Comparison of ENCODE assay signal across 8 cellular contexts in the genomic region with DNA sequence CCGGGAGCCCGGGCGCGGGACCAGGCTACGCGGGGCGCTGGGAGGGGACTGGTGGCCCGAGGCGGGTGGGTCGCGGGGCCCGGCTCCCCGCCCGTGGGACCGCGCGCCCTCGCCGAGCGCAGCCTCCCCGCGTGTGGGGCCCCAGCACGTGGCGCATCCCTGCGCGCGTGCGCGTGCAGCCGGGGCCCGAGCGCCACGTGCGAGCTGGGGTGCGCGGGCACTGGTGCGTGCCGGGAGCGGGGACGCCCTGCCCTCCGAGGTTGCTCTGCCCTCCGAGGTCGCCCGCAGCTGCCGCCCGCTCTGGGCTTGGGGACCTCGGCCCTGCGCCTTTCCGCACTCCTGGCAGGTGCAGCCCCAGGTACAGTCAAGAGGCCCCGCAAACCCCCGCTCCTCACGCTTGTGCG. TPM values are rescaled to one million over a fixed set of nuclear protein-coding genes. Genes with fewer than 3 reads are reported as not detected.
DNase-seq lines count a peak whose midpoint lies in the region; ATAC-seq and TF ChIP-seq lines count a peak whose summit lies in the region.

No MANE protein-coding gene starts in this region.

- H3K9me3 ChIP-seq in SK-N-SH, result no peaks in the 10 kb centered on the region

- TF ChIP-seq CTCF in SK-N-SH (IDR thresholded peaks at IDR 0.05) (no peak), MCF 10A (IDR thresholded peaks at IDR 0.05; ENCODE audit: unreplicated experiment) (no peak)

- peaks cover 24% of the 10 kb centered on the region for H3K4me1 Mint-ChIP-seq in MCF 10A (ENCODE audit: insufficient read depth, unreplicated experiment)

- no peaks in the 10 kb centered on the region for H3K36me3 Mint-ChIP-seq in MCF 10A (ENCODE audit: insufficient read depth, unreplicated experiment)

- no peaks in the 10 kb centered on the region for H4K20me1 ChIP-seq in SK-N-SH (ENCODE audit: insufficient read depth)

- intact Hi-C loops in MCF 10A (cut with micrococcal nuclease), result loop anchor here (2.0 kb wide), 2 partner anchors 57 to 241 kb away; no protein-coding TSS in a partner anchor

- no peaks in the 10 kb centered on the region for H3K9me2 ChIP-seq in SK-N-SH

- H3K4me1 ChIP-seq in SK-N-SH (ENCODE audit: control insufficient read depth in 1 of 2, insufficient read depth in 2 of 2, low read depth in 1 of 2, low read length in 1 of 2), result peaks cover 0 to 22% of the 10 kb centered on the region in 2 experiments; a peak in 2 of 4 replicates

- no peaks in the 10 kb centered on the region for H3K27me3 Mint-ChIP-seq in MCF 10A (ENCODE audit: insufficient read depth, unreplicated experiment)

- no peaks in the 10 kb centered on the region for H3K36me3 ChIP-seq in SK-N-SH (replicated peaks in 1 of 2; ENCODE audit: control insufficient read depth in 1 of 2, insufficient read depth in 2 of 2, low read length in 1 of 2)

- no TSS peak for BruUV-seq in MCF 10A (replicated peaks; lab: Mats Ljungman, UMichigan)

- peak overlapping the region; percentile 76 for H2AFZ ChIP-seq in SK-N-SH (ENCODE audit: low read depth)

- no peaks in the 10 kb centered on the region for H3K9me3 Mint-ChIP-seq in MCF 10A (ENCODE audit: unreplicated experiment)

- CTCF ChIA-PET in SK-N-SH (lab: Yijun Ruan, JAX) (interaction anchor here (0.7 to 13.5 kb wide), 28 partner anchors 9 to 357 kb away, joined by 3 to 300 read pairs (median 4); partner anchors contain the start of gene RPS6KA5), MCF 10A (lab: Yijun Ruan, JAX) (interaction anchor here (0.5 to 11.7 kb wide), 21 partner anchors 11 to 494 kb away, joined by 3 to 276 read pairs (median 4); no protein-coding TSS in a partner anchor)

- no peak overlapping the region for H3K9ac ChIP-seq in SK-N-SH

- H3K79me2 ChIP-seq in SK-N-SH (ENCODE audit: insufficient read depth), result no peaks in the 10 kb centered on the region

- POLR2A ChIA-PET in SK-N-SH (lab: Yijun Ruan, JAX), result interaction anchor here (1.0 to 1.6 kb wide), 3 partner anchors 39 to 93 kb away, joined by 3 to 5 read pairs (median 3); partner anchors contain the start of gene PPP4R3A
- POLR2A ChIA-PET in MCF 10A (lab: Yijun Ruan, JAX), result interaction anchor here (0.6 to 9.3 kb wide), 14 partner anchors 20 to 241 kb away, joined by 3 to 99 read pairs (median 4); partner anchors contain the start of gene PPP4R3A

- no peak overlapping the region; a peak in 1 of 4 replicates for H3K27ac ChIP-seq in SK-N-SH (ENCODE audit: low read depth in 2 of 2, low read length in 1 of 2)

- peak overlapping the region; percentile 93; the same call in 1 of the 2 replicates for H3K4me3 ChIP-seq in GM08714 (ENCODE audit: low read length)
- H3K4me3 ChIP-seq in SK-N-SH (ENCODE audit: low read depth in 2 of 2, low read length in 1 of 2), result peak overlapping the region; percentile 52 to 58

- peak overlapping the region; percentile 67 for H3K4me2 ChIP-seq in SK-N-SH

- no peak for TF ChIP-seq EP300 in SK-N-SH (IDR thresholded peaks at IDR 0.05; ENCODE audit: borderline replicate concordance in 1 of 2, low read depth in 1 of 2, low read length in 1 of 2)

- WGBS in SK-N-SH (ENCODE audit: low lambda C conversion rate), result no CpG with 5 or more reads among the region's 53 CpGs

- no peak overlapping the region for H3K27ac Mint-ChIP-seq in MCF 10A (ENCODE audit: low read depth, unreplicated experiment)

- DNase-seq in HT-29 (ENCODE audit: low spot score) (peak; percentile 60), SK-N-SH (peak; percentile 86), MCF 10A (ENCODE audit: unreplicated experiment) (peak; percentile 61), left lobe of liver (ENCODE audit: low spot score) (peak; percentile 58), kidney glomerular epithelial cell (lab: John Stamatoyannopoulos, UW) (no peak)
- peak; percentile 68 for DNase-seq in stimulated activated CD8-positive, alpha-beta memory T cell treated with anti-CD3 and anti-CD28 coated beads, Interleukin-4, amount 100 ng/mL, for 48 hours

- no peak for TF ChIP-seq RAD21 in SK-N-SH (IDR thresholded peaks at IDR 0.05; ENCODE audit: low read length)

- H3K27me3 ChIP-seq in SK-N-SH (ENCODE audit: insufficient read depth), result peaks cover 15% of the 10 kb centered on the region

- peak; percentile 32 for ATAC-seq in GM21390 (IDR thresholded peaks at IDR 0.05; ENCODE audit: unreplicated experiment)
- peak; percentile 47 for ATAC-seq in left lobe of liver

- H3K4me3 Mint-ChIP-seq in MCF 10A (ENCODE audit: unreplicated experiment), result peak overlapping the region; percentile 71

- H3F3A ChIP-seq in SK-N-SH (replicated peaks; ENCODE audit: insufficient read depth), result peaks cover 3% of the 10 kb centered on the region

TF ChIP-seq in SK-N-SH, 30 proteins besides CTCF, POLR2A, EP300 and RAD21:
- TF ChIP-seq NRF1 (IDR thresholded peaks at IDR 0.05; ENCODE audit: low read depth, low read length) (peak; percentile 42; the same call in 1 of the 2 replicates), MXI1 (IDR thresholded peaks at IDR 0.05; ENCODE audit: low read depth, low read length) (no peak; the same call in none of the 2 replicates), REST (IDR thresholded peaks at IDR 0.05; ENCODE audit: low read depth, low read length) (no peak)
- TF ChIP-seq, protein P1, sequence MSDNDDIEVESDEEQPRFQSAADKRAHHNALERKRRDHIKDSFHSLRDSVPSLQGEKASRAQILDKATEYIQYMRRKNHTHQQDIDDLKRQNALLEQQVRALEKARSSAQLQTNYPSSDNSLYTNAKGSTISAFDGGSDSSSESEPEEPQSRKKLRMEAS (IDR thresholded peaks at IDR 0.05; ENCODE audit: low read depth), result peak; percentile 53
TF ChIP-seq in SK-N-SH: peak in this region for 2.

RNA-seq across cellular contexts. Expression of gene CCDC88C, which starts 0.4 kb away (rescaled TPM):
- total RNA-seq in HT-29 (2014; rRNA removed; shearing (Covaris generic)), result 41.7 and 45.3 TPM in 2 replicates
- polyA plus RNA-seq in SK-N-SH (2012; rRNA removed), result 0.28 and 0.39 TPM in 2 replicates
- 0.37 and 0.50 TPM in 2 replicates for polyA plus RNA-seq in SK-N-SH (2012; cell fraction: cytosol; rRNA removed)
- polyA plus RNA-seq in SK-N-SH (2012; cell fraction: nucleus; rRNA removed), result 0.35 and 0.46 TPM in 2 replicates
- total RNA-seq in MCF 10A (2022) (11.4 and 19.7 TPM in 2 replicates), left lobe of liver (4.1 TPM)
